In the genomic region with DNA sequence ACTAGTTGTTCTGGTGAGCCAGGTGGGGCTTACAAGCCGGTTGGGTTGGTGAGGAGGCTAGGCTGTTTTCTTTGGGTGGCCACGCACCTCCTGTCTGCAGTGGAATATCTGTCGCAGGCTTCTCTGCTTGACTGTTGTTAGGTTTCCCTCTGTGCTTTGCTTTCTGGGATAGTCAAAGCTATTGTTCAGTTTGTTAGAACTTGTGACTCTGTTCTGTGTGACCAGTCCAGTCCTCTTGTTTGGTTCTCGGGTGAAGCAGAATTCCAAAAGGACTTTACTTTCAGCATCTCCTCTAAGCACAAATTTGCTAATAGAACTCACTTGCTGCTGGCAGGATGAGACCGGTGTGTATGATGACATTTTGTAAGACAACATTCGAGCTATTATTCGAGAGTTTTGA, we compare ENCODE assay signal across 18 cellular contexts.
A peak's percentile ranks its signal among the peaks of the same experiment; 100 is the strongest.
DNase-seq lines count a peak whose midpoint lies in the region; FAIRE-seq and TF ChIP-seq lines count a peak whose summit lies in the region.
"Had no signal": no experiment of that assay in that cellular context is flagged by ENCODE, and none has a peak within 500 bp of the region (broad histone marks: within the 10 kb centered on the region; RNA-seq: fewer than 3 reads in every experiment).

No MANE protein-coding gene starts in this region.

- H4K91ac ChIP-seq in neuronal stem cell (ENCODE audit: low read depth, low read length, poor library complexity) = no peak overlapping the region

- no peak overlapping the region for H3K4ac ChIP-seq in neuronal stem cell (ENCODE audit: low read length)

- no peak overlapping the region for H3K4me3 Mint-ChIP-seq in dendritic cell treated with granulocyte-macrophage colony-stimulating factor and Interleukin-4, amounts not matched to agents 40 ng/mL and 50 ng/mL, for 4 days
- H3K4me3 Mint-ChIP-seq: CD14-positive monocyte; CD4-positive, alpha-beta memory T cell had no signal

- H3K36me3 ChIP-seq in neuronal stem cell (replicated peaks in 1 of 2; ENCODE audit: control insufficient read depth in 2 of 2, insufficient read depth in 2 of 2, low read length in 2 of 2) (no peaks in the 10 kb centered on the region), colonic mucosa (no peaks in the 10 kb centered on the region)
- H3K36me3 ChIP-seq: BLaER1 had no signal

- H4K8ac ChIP-seq in neuronal stem cell (ENCODE audit: low read depth, low read length) = no peak overlapping the region

- no peak overlapping the region for H3K4me3 ChIP-seq in neuronal stem cell (ENCODE audit: low read length in 2 of 2)
- no peak overlapping the region for H3K4me3 ChIP-seq in colonic mucosa
- H3K4me3 ChIP-seq: A549, BLaER1, K562 had no signal

- H3K9me3 Mint-ChIP-seq in dendritic cell treated with granulocyte-macrophage colony-stimulating factor and Interleukin-4, amounts not matched to agents 40 ng/mL and 50 ng/mL, for 4 days = no peaks in the 10 kb centered on the region
- H3K9me3 Mint-ChIP-seq: CD14-positive monocyte, H9 had no signal

- no peak overlapping the region for H3K14ac ChIP-seq in neuronal stem cell (ENCODE audit: low read length)

- intact Hi-C loops in dendritic cell treated with granulocyte-macrophage colony-stimulating factor and Interleukin-4, amounts not matched to agents 40 ng/mL and 50 ng/mL, for 4 days (cut with micrococcal nuclease) = no loop called here
- intact Hi-C loops in colonic mucosa (cut with DNase I) = no loop called here

- H2BK120ac ChIP-seq in neuronal stem cell (ENCODE audit: low read depth, low read length) = no peak overlapping the region

- peak overlapping the region; percentile 11 for H3K27ac Mint-ChIP-seq in dendritic cell treated with granulocyte-macrophage colony-stimulating factor and Interleukin-4, amounts not matched to agents 40 ng/mL and 50 ng/mL, for 4 days
- H3K27ac Mint-ChIP-seq: CD4-positive, alpha-beta memory T cell had no signal

- H3K18ac ChIP-seq in neuronal stem cell (ENCODE audit: low read length) = no peak overlapping the region

- peaks cover 41% of the 10 kb centered on the region for H3K4me1 Mint-ChIP-seq in dendritic cell treated with granulocyte-macrophage colony-stimulating factor and Interleukin-4, amounts not matched to agents 40 ng/mL and 50 ng/mL, for 4 days (ENCODE audit: low read depth)
- H3K4me1 Mint-ChIP-seq: CD4-positive, alpha-beta memory T cell had no signal

- no peak for FAIRE-seq in GM19239 (lab: Jason Lieb, UNC)
- FAIRE-seq: A549, G401.6, GM12891, HTR-8/SVneo, K562 had no signal

- no peak overlapping the region for H2AK5ac ChIP-seq in neuronal stem cell (ENCODE audit: low read depth, low read length)

- DNase-seq in medulla oblongata (ENCODE audit: extremely low spot score) (peak; percentile 59), neuronal stem cell (ENCODE audit: low spot score) (no peak), GM19239 (ENCODE audit: insufficient read length, low spot score) (no peak), colonic mucosa (no peak), middle frontal gyrus (ENCODE audit: extremely low spot score, low spot score) (no peak)
- DNase-seq: CD4-positive, alpha-beta memory T cell; DMS53; GOT3; H9; IMR-90 had no signal

- peaks cover 5% of the 10 kb centered on the region for H3K27me3 Mint-ChIP-seq in dendritic cell treated with granulocyte-macrophage colony-stimulating factor and Interleukin-4, amounts not matched to agents 40 ng/mL and 50 ng/mL, for 4 days

- H2AFZ ChIP-seq in neuronal stem cell (ENCODE audit: low read length) = peak overlapping the region; percentile 22

- no peaks in the 10 kb centered on the region for H3K36me3 Mint-ChIP-seq in dendritic cell treated with granulocyte-macrophage colony-stimulating factor and Interleukin-4, amounts not matched to agents 40 ng/mL and 50 ng/mL, for 4 days (ENCODE audit: low read depth)
- H3K36me3 Mint-ChIP-seq: CD14-positive monocyte; CD4-positive, alpha-beta memory T cell had no signal

- no peak overlapping the region for H3K4me2 ChIP-seq in neuronal stem cell (ENCODE audit: insufficient read depth, low read length, poor library complexity, severe bottlenecking)
- H3K4me2 ChIP-seq: A549, BLaER1 had no signal

- H3K4me1 ChIP-seq in neuronal stem cell (ENCODE audit: control insufficient read depth in 2 of 2, insufficient read depth in 1 of 2, low read depth in 1 of 2, low read length in 2 of 2) (peaks cover 18 to 19% of the 10 kb centered on the region in 2 donors), colonic mucosa (no peaks in the 10 kb centered on the region)
- H3K4me1 ChIP-seq: A549 had no signal

- H2BK5ac ChIP-seq in neuronal stem cell (ENCODE audit: low read length) = no peak overlapping the region

- no peak overlapping the region for H2BK15ac ChIP-seq in neuronal stem cell (ENCODE audit: low read length)

- H3K23ac ChIP-seq in neuronal stem cell (ENCODE audit: low read depth, low read length, poor library complexity) = no peak overlapping the region

- H3K27ac ChIP-seq in neuronal stem cell (replicated peaks; ENCODE audit: low read length) (no peak overlapping the region), colonic mucosa (no peak overlapping the region)
- H3K27ac ChIP-seq: A549, BLaER1 had no signal

- H3K9ac ChIP-seq in neuronal stem cell (ENCODE audit: low read depth, low read length, poor library complexity) (no peak overlapping the region), colonic mucosa (ENCODE audit: low read depth in 2 of 2, low read length in 2 of 2) (no peak overlapping the region)
- H3K9ac ChIP-seq: BLaER1 had no signal

- TF ChIP-seq CTCF in colonic mucosa (IDR thresholded peaks at IDR 0.05) = no peak

- no CpG with 5 or more reads among the region's 7 CpGs for WGBS in neuronal stem cell (ENCODE audit: extremely low coverage in 2 of 2, insufficient read length in 2 of 2, insufficient replicate concordance in 1 of 2), 2 donors

- no peaks in the 10 kb centered on the region for H3K27me3 ChIP-seq in neuronal stem cell (ENCODE audit: control insufficient read depth in 3 of 3, insufficient read depth in 3 of 3, low read depth in 1 of 3, low read length in 3 of 3)
- no peaks in the 10 kb centered on the region for H3K27me3 ChIP-seq in colonic mucosa
- H3K27me3 ChIP-seq: BLaER1 had no signal

- no peaks in the 10 kb centered on the region for H3K79me1 ChIP-seq in neuronal stem cell (ENCODE audit: low read depth, low read length)

- H2BK12ac ChIP-seq in neuronal stem cell (ENCODE audit: low read length) = no peak overlapping the region

- H3K9me3 ChIP-seq in neuronal stem cell (replicated peaks in 1 of 2; ENCODE audit: control insufficient read depth in 2 of 2, insufficient read depth in 1 of 2, low read depth in 1 of 2, low read length in 2 of 2) = no peaks in the 10 kb centered on the region
- H3K9me3 ChIP-seq in colonic mucosa = no peaks in the 10 kb centered on the region
- H3K9me3 ChIP-seq: A549 had no signal
